ENCODE assay signal across 17 cellular contexts in the genomic region with DNA sequence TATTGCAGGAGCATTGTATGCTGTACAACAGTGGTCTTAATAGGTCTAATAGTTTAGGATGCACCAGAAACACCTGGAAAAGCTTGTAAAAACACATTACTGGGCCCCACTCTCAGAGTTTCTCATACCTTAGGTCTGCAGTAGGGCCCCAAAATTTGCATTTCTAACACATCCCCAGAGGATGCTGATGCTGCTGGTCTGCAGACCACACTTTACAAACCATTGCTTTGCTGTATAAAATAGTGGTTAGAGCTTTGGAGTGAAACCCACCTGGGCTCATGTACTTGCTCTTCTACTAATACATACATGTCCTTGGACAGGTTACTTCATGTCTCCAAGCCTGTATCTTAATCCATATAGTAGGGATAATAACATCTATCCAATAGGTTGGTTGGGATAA.
DNase-seq lines count a peak whose midpoint lies in the region; ATAC-seq and TF ChIP-seq lines count a peak whose summit lies in the region.
"Had no signal": no experiment of that assay in that cellular context is flagged by ENCODE, and none has a peak within 500 bp of the region (broad histone marks: within the 10 kb centered on the region; RNA-seq: fewer than 3 reads in every experiment).

No MANE protein-coding gene starts in this region.

- intact Hi-C loops in colonic mucosa (cut with DNase I) (no loop called here), lower leg skin (cut with DNase I; ENCODE audit: low total_unique reads) (no loop called here)

- TF ChIP-seq POLR2A in lower leg skin (IDR thresholded peaks at IDR 0.05), result no peak

- H3K9me2 ChIP-seq in Karpas-422 (replicated peaks; ENCODE audit: insufficient read depth, low read length), result no peaks in the 10 kb centered on the region

- DNase-seq in Karpas-422, result no peak
- DNase-seq in brain microvascular endothelial cell, result no peak
- DNase-seq in colonic mucosa, result no peak
- no peak for DNase-seq in lower leg skin (ENCODE audit: low spot score in 2 of 2)
- DNase-seq: AML-193; Caco-2; Calu3; CD4-positive, alpha-beta T cell; CD8-positive, alpha-beta T cell; DMS79 treated with DMSO at 0.1 percent for 48 hours; GF-D8 had no signal

- H3K79me2 ChIP-seq in Karpas-422 (ENCODE audit: low read length), result no peaks in the 10 kb centered on the region

- peaks cover 11% of the 10 kb centered on the region for H3K4me1 ChIP-seq in Karpas-422 (ENCODE audit: low read length)
- no peaks in the 10 kb centered on the region for H3K4me1 ChIP-seq in colonic mucosa
- H3K4me1 ChIP-seq: A549; BLaER1 treated with 17β-estradiol and CSF1 and Interleukin-3, amounts not matched to agents 10 nM and 100 nM; Caco-2 had no signal

- H3K9ac ChIP-seq in Karpas-422 (ENCODE audit: low read length), result no peak overlapping the region
- no peak overlapping the region for H3K9ac ChIP-seq in colonic mucosa (ENCODE audit: low read depth in 2 of 2, low read length in 2 of 2)
- H3K9ac ChIP-seq: BLaER1 treated with 17β-estradiol and CSF1 and Interleukin-3, amounts not matched to agents 10 nM and 100 nM had no signal

- in situ Hi-C loops in brain microvascular endothelial cell (cut with HindIII; ENCODE audit: low pct_ligation_motif_present, low sequenced_read_pairs), result no loop called here

- H3K27ac ChIP-seq in Karpas-422 (ENCODE audit: low read length) (no peak overlapping the region), brain microvascular endothelial cell (no peak overlapping the region), colonic mucosa (no peak overlapping the region)
- H3K27ac ChIP-seq: 22Rv1; A549; BLaER1 treated with 17β-estradiol and CSF1 and Interleukin-3, amounts not matched to agents 10 nM and 100 nM; C4-2B had no signal

- peak overlapping the region; percentile 20 for H3K4me2 ChIP-seq in Karpas-422 (ENCODE audit: low read depth, low read length, poor library complexity, severe bottlenecking)
- H3K4me2 ChIP-seq: A549; BLaER1 treated with 17β-estradiol and CSF1 and Interleukin-3, amounts not matched to agents 10 nM and 100 nM had no signal

- H3K27me3 ChIP-seq in Karpas-422 (ENCODE audit: low read length), result no peaks in the 10 kb centered on the region
- no peaks in the 10 kb centered on the region for H3K27me3 ChIP-seq in brain microvascular endothelial cell (replicated peaks)
- no peaks in the 10 kb centered on the region for H3K27me3 ChIP-seq in colonic mucosa
- H3K27me3 ChIP-seq: BLaER1 treated with 17β-estradiol and CSF1 and Interleukin-3, amounts not matched to agents 10 nM and 100 nM had no signal

- H3K9me3 ChIP-seq in Karpas-422 (ENCODE audit: low read length), result no peaks in the 10 kb centered on the region
- H3K9me3 ChIP-seq in colonic mucosa, result no peaks in the 10 kb centered on the region
- H3K9me3 ChIP-seq: A549; BLaER1 treated with 17β-estradiol and CSF1 and Interleukin-3, amounts not matched to agents 10 nM and 100 nM; Caco-2 had no signal

- ATAC-seq in GM18907 (IDR thresholded peaks at IDR 0.05; ENCODE audit: unreplicated experiment), result peak; percentile 54
- ATAC-seq in HG02981 (IDR thresholded peaks at IDR 0.05; ENCODE audit: unreplicated experiment), result peak; percentile 45
- ATAC-seq: A549; CD8-positive, alpha-beta T cell had no signal

- H3K4me3 ChIP-seq in Karpas-422 (ENCODE audit: low read length) (no peak overlapping the region), brain microvascular endothelial cell (ENCODE audit: low read depth, low read length) (no peak overlapping the region), colonic mucosa (no peak overlapping the region), lower leg skin (ENCODE audit: low read depth, poor library complexity, severe bottlenecking) (no peak overlapping the region)
- H3K4me3 ChIP-seq: A549; BLaER1 treated with 17β-estradiol and CSF1 and Interleukin-3, amounts not matched to agents 10 nM and 100 nM had no signal

- H4K20me1 ChIP-seq in Karpas-422 (ENCODE audit: insufficient read depth, low read depth, low read length), result no peaks in the 10 kb centered on the region
- H4K20me1 ChIP-seq: BLaER1 treated with 17β-estradiol and CSF1 and Interleukin-3, amounts not matched to agents 10 nM and 100 nM had no signal

- no peak overlapping the region for H2AFZ ChIP-seq in Karpas-422 (ENCODE audit: low read length)

- TF ChIP-seq CTCF in brain microvascular endothelial cell (IDR thresholded peaks at IDR 0.05; ENCODE audit: low read depth, low read length, missing control alignments) (no peak), colonic mucosa (IDR thresholded peaks at IDR 0.05) (no peak), lower leg skin (IDR thresholded peaks at IDR 0.05) (no peak)

- H3K36me3 ChIP-seq in Karpas-422 (ENCODE audit: insufficient read depth, low read length), result no peaks in the 10 kb centered on the region
- H3K36me3 ChIP-seq in brain microvascular endothelial cell (replicated peaks), result no peaks in the 10 kb centered on the region
- H3K36me3 ChIP-seq in colonic mucosa, result no peaks in the 10 kb centered on the region
- H3K36me3 ChIP-seq: BLaER1 treated with 17β-estradiol and CSF1 and Interleukin-3, amounts not matched to agents 10 nM and 100 nM had no signal
